Comparison of ENCODE assay signal across 9 cellular contexts in the genomic region with DNA sequence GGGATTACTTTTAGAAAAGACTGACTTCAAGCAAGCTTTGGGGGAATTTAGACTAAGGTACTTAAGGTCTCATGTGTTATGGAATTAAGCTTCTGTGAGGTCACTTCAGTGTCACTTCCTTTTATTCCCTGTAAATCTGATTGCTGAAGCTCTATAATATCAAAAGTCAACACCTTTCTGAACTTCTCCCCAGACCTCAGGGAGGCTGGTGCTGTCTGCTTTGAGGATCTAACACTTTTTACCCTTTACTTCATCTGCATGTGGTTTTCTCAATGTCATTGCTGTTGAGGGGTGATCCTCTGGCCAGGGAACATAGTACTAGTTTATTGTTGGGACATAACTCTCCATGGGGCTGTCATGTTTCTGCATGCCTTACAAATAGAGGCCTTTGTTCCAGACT. TPM values are rescaled to one million over a fixed set of nuclear protein-coding genes. Genes with fewer than 3 reads are reported as not detected.
"Had no signal": no experiment of that assay in that cellular context is flagged by ENCODE, and none has a peak within 500 bp of the region (broad histone marks: within the 10 kb centered on the region; RNA-seq: fewer than 3 reads in every experiment).

No MANE protein-coding gene starts in this region.

- H3K27ac Mint-ChIP-seq: GM23338, H9, HFFc6 had no signal

- ATAC-seq: GM23338, HCT116 had no signal

- H3K27ac ChIP-seq: GM23248 had no signal

- H3K9me3 ChIP-seq: HAP-1 had no signal

- H3K4me3 Mint-ChIP-seq: GM23338, H9, HFFc6 had no signal

- H3K4me3 ChIP-seq: GM23248, GM23338, HAP-1 had no signal

- DNase-seq: GM23248, GOT3, H7, H9, HCEC 1CT, HFFc6 had no signal

- H3K9me3 Mint-ChIP-seq: GM23338, HFFc6 had no signal

- H3K36me3 ChIP-seq: HAP-1 had no signal

RNA-seq across cellular contexts. Expression of a gene that starts 41.8 kb away (rescaled TPM):
- total RNA-seq: GM23248 had no signal
